11 cellular contexts compared by ENCODE assay signal in the genomic region with DNA sequence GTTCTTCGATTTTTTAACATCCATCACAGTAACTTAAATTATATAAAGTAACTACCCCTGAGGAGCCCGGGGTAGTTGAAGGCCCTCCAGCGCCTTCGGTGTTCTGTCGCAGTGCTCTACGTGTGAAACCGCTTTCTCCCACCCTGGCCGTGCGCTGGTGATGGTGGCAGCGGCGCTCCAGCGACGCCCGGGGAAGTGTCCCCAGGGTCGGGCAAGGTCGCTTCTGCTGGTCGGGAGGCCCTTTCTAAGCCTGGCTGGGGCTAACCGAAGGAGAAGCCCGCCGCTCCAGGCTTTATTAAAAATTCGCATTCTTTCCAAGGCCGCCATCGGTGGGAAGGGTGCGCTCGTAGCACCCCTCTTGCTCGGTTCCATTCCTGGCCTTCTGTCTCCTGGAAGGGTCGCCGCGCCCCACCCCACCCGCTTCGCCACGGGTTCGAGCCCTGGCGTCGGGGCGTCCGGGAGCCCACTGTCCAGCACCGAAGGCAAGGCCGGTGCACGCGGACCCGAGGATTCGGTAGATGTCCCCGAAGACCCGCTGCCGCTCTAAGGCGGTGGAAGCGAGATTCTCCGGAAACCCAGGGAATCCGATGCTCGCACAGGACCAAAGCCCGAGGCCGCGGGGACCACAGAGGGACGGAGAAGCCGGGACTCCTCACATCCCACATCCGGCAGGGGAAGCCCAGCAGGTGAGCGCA. TPM values are rescaled to one million over a fixed set of nuclear protein-coding genes. Genes with fewer than 3 reads are reported as not detected.
DNase-seq lines count a peak whose midpoint lies in the region; ATAC-seq and TF ChIP-seq lines count a peak whose summit lies in the region.
"Had no signal": no experiment of that assay in that cellular context is flagged by ENCODE, and none has a peak within 500 bp of the region (broad histone marks: within the 10 kb centered on the region; RNA-seq: fewer than 3 reads in every experiment).

No MANE protein-coding gene starts in this region.

- no peaks in the 10 kb centered on the region for H3K9me3 Mint-ChIP-seq in endothelial cell (ENCODE audit: unreplicated experiment)

- H3K4me1 ChIP-seq in cardiac muscle cell (ENCODE audit: low read depth) = no peaks in the 10 kb centered on the region
- H3K4me1 ChIP-seq in mesodermal cell (ENCODE audit: control insufficient read depth, insufficient read depth, low read length, poor library complexity, severe bottlenecking) = no peaks in the 10 kb centered on the region
- H3K4me1 ChIP-seq in upper lobe of left lung = peaks cover 21 to 39% (median 23%) of the 10 kb centered on the region in 4 donors

- no peak for DNase-seq in cardiac muscle cell (ENCODE audit: low read depth in 1 of 2, low spot score in 1 of 2)
- DNase-seq in cardiac septum (ENCODE audit: low spot score) = no peak
- no peak for DNase-seq in endothelial cell (ENCODE audit: low spot score)
- DNase-seq in upper lobe of left lung = peak in 1 of 2 donors; percentile 67
- no peak for DNase-seq in HCEC 1CT
- DNase-seq in T-helper 9 cell = no peak
- DNase-seq: activated CD4-positive, alpha-beta T cell treated with anti-CD3 and anti-CD28 coated beads for 48 hours; GOT3; NCI-H187 had no signal

- peaks cover 9% of the 10 kb centered on the region for H3K36me3 Mint-ChIP-seq in endothelial cell (ENCODE audit: low read depth, unreplicated experiment)

- peak overlapping the region; percentile 47 for H3K4me3 ChIP-seq in cardiac muscle cell
- H3K4me3 ChIP-seq in mesodermal cell (ENCODE audit: extremely low read depth, insufficient read depth, low read length, poor library complexity, severe bottlenecking) = peak overlapping the region; percentile 45
- peak overlapping the region in 3 of 4 donors; percentile 57 to 64 (median 57) for H3K4me3 ChIP-seq in upper lobe of left lung

- H3K4me1 Mint-ChIP-seq in endothelial cell (ENCODE audit: unreplicated experiment) = peaks cover 30% of the 10 kb centered on the region

- H3K27ac ChIP-seq in cardiac muscle cell (no peak overlapping the region), mesodermal cell (ENCODE audit: low read depth, low read length, severe bottlenecking) (no peak overlapping the region), upper lobe of left lung (peak overlapping the region in 2 of 4 donors; percentile 57 to 69)

- ATAC-seq in upper lobe of left lung (ENCODE audit: low FRiP score in 2 of 2) = no peak
- ATAC-seq in GM18511 (IDR thresholded peaks at IDR 0.05; ENCODE audit: unreplicated experiment) = no peak

- intact Hi-C loops in cardiac septum (cut with DNase I) = no loop called here

- H3K36me3 ChIP-seq in cardiac muscle cell (no peaks in the 10 kb centered on the region), mesodermal cell (ENCODE audit: control insufficient read depth, insufficient read depth, low read length) (no peaks in the 10 kb centered on the region), upper lobe of left lung (no peaks in the 10 kb centered on the region)

- H3K9me3 ChIP-seq in cardiac muscle cell (ENCODE audit: low read depth) = no peaks in the 10 kb centered on the region
- no peaks in the 10 kb centered on the region for H3K9me3 ChIP-seq in mesodermal cell (ENCODE audit: control insufficient read depth, low read length)
- H3K9me3 ChIP-seq in upper lobe of left lung = no peaks in the 10 kb centered on the region

- WGBS in mesodermal cell (ENCODE audit: insufficient coverage in 2 of 2), 2 experiments = 35 to 36% methylated on average over 51 to 55 of the region's 58 CpGs
- WGBS in upper lobe of left lung, 2 donors = 51 to 61% methylated on average over 27 to 35 of the region's 58 CpGs

- peaks cover 8% of the 10 kb centered on the region for H3K27me3 Mint-ChIP-seq in endothelial cell (ENCODE audit: unreplicated experiment)

- H3K27me3 ChIP-seq in cardiac muscle cell (peaks cover 74% of the 10 kb centered on the region), upper lobe of left lung (peaks cover 0 to 14% (median 6%) of the 10 kb centered on the region in 4 donors)

- no peak for TF ChIP-seq EP300 in upper lobe of left lung (IDR thresholded peaks at IDR 0.05)

- TF ChIP-seq CTCF in cardiac muscle cell (IDR thresholded peaks at IDR 0.05; ENCODE audit: low read depth, low read length) (no peak), endothelial cell (IDR thresholded peaks at IDR 0.05; ENCODE audit: unreplicated experiment) (no peak), upper lobe of left lung (IDR thresholded peaks at IDR 0.05) (no peak)

- peak overlapping the region; percentile 73 for H3K4me3 Mint-ChIP-seq in endothelial cell (ENCODE audit: unreplicated experiment)

- TF ChIP-seq POLR2A in upper lobe of left lung (IDR thresholded peaks at IDR 0.05) = no peak

- no peak overlapping the region for H3K27ac Mint-ChIP-seq in endothelial cell (ENCODE audit: unreplicated experiment)

RNA-seq across cellular contexts. Expression of a gene that starts 0.8 kb away (rescaled TPM):
- total RNA-seq in cardiac muscle cell = not detected in 2 replicates
- polyA plus RNA-seq in cardiac muscle cell = 0.22 TPM in 1 of 2 replicates, not detected in the other
- total RNA-seq in cardiac septum = not detected
- 86.4 TPM for total RNA-seq in endothelial cell (ENCODE audit: unreplicated experiment)
- 2.3 TPM for polyA plus RNA-seq in mesodermal cell (2013, experiment 1 of 2)
- polyA plus RNA-seq in mesodermal cell (2013, experiment 2 of 2) = 1.6 TPM
- 1 to 10 TPM in 2 of 6 donors, under 1 TPM in 2, not detected in 2; 0.11 to 1.5 (median 0.66) TPM for total RNA-seq in upper lobe of left lung

RNA-seq across cellular contexts. Expression of a gene that starts 39.2 kb away (rescaled TPM):
- total RNA-seq in cardiac muscle cell (14.6 and 20.1 TPM in 2 replicates), cardiac septum (6.9 TPM), endothelial cell (ENCODE audit: unreplicated experiment) (97.4 TPM), upper lobe of left lung (10 to 100 TPM; 15.3 to 34.6 (median 24.1) TPM)
- 12.4 and 17.8 TPM in 2 replicates for polyA plus RNA-seq in cardiac muscle cell
- polyA plus RNA-seq in mesodermal cell (2013, experiment 1 of 2) = 13.8 TPM
- polyA plus RNA-seq in mesodermal cell (2013, experiment 2 of 2) = 13.9 TPM

Comparison
In these comparisons a context has a peak if more than half of its experiments do, and no peak if none do; other contexts are left out.
1. RNA of a gene that starts 0.8 kb away (total RNA-seq): 86.4 TPM in endothelial cell (single experiment); 0.11 to 1.5 TPM in upper lobe of left lung, not detected in cardiac septum (single experiment) and not detected in cardiac muscle cell; every median in the first group is over 10 times any median in the second.
2. Peak in every context shown above with its lines, with median percentiles within 50 percentile points of each other: H3K4me3 ChIP-seq.